Comparison of ENCODE assay signal across 15 cellular contexts in genomic region chr6:158567871-158568401, GRCh38. TPM values are rescaled to one million over a fixed set of nuclear protein-coding genes. Genes with fewer than 3 reads are reported as not detected.
DNase-seq lines count a peak whose midpoint lies in the region; ATAC-seq and TF ChIP-seq lines count a peak whose summit lies in the region.
"Had no signal": no experiment of that assay in that cellular context is flagged by ENCODE, and none has a peak within 500 bp of the region (broad histone marks: within the 10 kb centered on the region; RNA-seq: fewer than 3 reads in every experiment).

No MANE protein-coding gene starts in this region.

- no peaks in the 10 kb centered on the region for H3K9me2 ChIP-seq in Loucy (replicated peaks; ENCODE audit: low read depth, low read length)

- H3K27me3 ChIP-seq in CD4-positive, alpha-beta memory T cell (ENCODE audit: insufficient read depth, low read length), result no peaks in the 10 kb centered on the region
- H3K27me3 ChIP-seq in Loucy (ENCODE audit: insufficient read depth, low read length, poor library complexity, severe bottlenecking) (no peaks in the 10 kb centered on the region), mammary epithelial cell (ENCODE audit: insufficient read depth, low read length) (no peaks in the 10 kb centered on the region)
- H3K27me3 ChIP-seq: heart right ventricle, left lung, MG63 had no signal

- peak overlapping the region; percentile 15 for H3K4me2 ChIP-seq in Loucy (ENCODE audit: low read depth, low read length, poor library complexity, severe bottlenecking)
- H3K4me2 ChIP-seq in mammary epithelial cell (ENCODE audit: insufficient read depth, low read depth, low read length), result peak overlapping the region; percentile 56

- 4% methylated on average over 9 of the region's 12 CpGs for WGBS in mammary epithelial cell (ENCODE audit: low coverage, missing lambda C conversion rate)

- H3K36me3 ChIP-seq in CD4-positive, alpha-beta memory T cell (ENCODE audit: insufficient read depth, low read length), result peaks cover 12% of the 10 kb centered on the region
- H3K36me3 ChIP-seq in Loucy (ENCODE audit: insufficient read depth, low read length), result 0 out of 2 replicates have a peak, but pooled peaks cover 5% of the 10 kb centered on the region
- no peaks in the 10 kb centered on the region for H3K36me3 ChIP-seq in mammary epithelial cell (ENCODE audit: insufficient read depth, low read length)
- H3K36me3 ChIP-seq: HAP-1 had no signal

- H3K4me1 ChIP-seq in CD4-positive, alpha-beta memory T cell (ENCODE audit: insufficient read depth, low read length), result peaks cover 79% of the 10 kb centered on the region
- no peaks in the 10 kb centered on the region for H3K4me1 ChIP-seq in Loucy (ENCODE audit: insufficient read depth, low read length, poor library complexity, severe bottlenecking)
- H3K4me1 ChIP-seq in mammary epithelial cell (ENCODE audit: insufficient read depth, low read length), result peaks cover 19% of the 10 kb centered on the region
- H3K4me1 ChIP-seq: HAP-1 had no signal

- dilution Hi-C loops in mammary epithelial cell (cut with HindIII; ENCODE audit: low sequenced_read_pairs), result no loop called here

- H3K4me1 Mint-ChIP-seq in CD4-positive, alpha-beta memory T cell, result peaks cover 58 to 90% (median 76%) of the 10 kb centered on the region in 4 donors

- H3K9ac ChIP-seq in Loucy (ENCODE audit: low read depth, low read length, poor library complexity, severe bottlenecking), result no peak overlapping the region
- H3K9ac ChIP-seq in mammary epithelial cell (ENCODE audit: insufficient read depth, low read length), result peak overlapping the region; percentile 6

- CTCF ChIA-PET in CD4-positive, alpha-beta memory T cell (lab: Charles Lee; ENCODE audit: partially characterized antibody), result interaction anchor here (0.6 to 2.5 kb wide), 7 partner anchors 10 to 347 kb away, joined by 3 to 17 read pairs (median 5); no protein-coding TSS in a partner anchor
- CTCF ChIA-PET in mammary epithelial cell (lab: Charles Lee; ENCODE audit: low non-redundant PET), result no interaction called here

- TF ChIP-seq CTCF in Loucy (conservative IDR thresholded peaks at IDR 0.05; ENCODE audit: low read length) (no peak), mammary epithelial cell (conservative IDR thresholded peaks at IDR 0.05 in 1 of 2, IDR thresholded peaks at IDR 0.05 in 1 of 2; ENCODE audit: extremely low read depth in 1 of 2, insufficient read depth in 1 of 2, low read depth in 1 of 2, low read length in 2 of 2) (no peak)

- in situ Hi-C loops in mammary epithelial cell (cut with MboI; ENCODE audit: low sequenced_read_pairs in 2 of 2), result no loop called here

- POLR2A ChIA-PET in CD4-positive, alpha-beta memory T cell (lab: Charles Lee; ENCODE audit: partially characterized antibody), result interaction anchor here (0.8 to 2.2 kb wide), 10 partner anchors 9 to 432 kb away, joined by 3 to 26 read pairs (median 5); partner anchors contain the start of genes DYNLT1, RSPH3, SYTL3 and TMEM181

- no peaks in the 10 kb centered on the region for H3K9me3 Mint-ChIP-seq in CD4-positive, alpha-beta memory T cell

- peak overlapping the region in 1 of 2 donors; percentile 36 for H3K4me3 ChIP-seq in CD4-positive, alpha-beta memory T cell (ENCODE audit: low read length in 2 of 2)
- H3K4me3 ChIP-seq in Loucy (ENCODE audit: low read length, poor library complexity, severe bottlenecking) (no peak overlapping the region), mammary epithelial cell (replicated peaks in 1 of 3; ENCODE audit: insufficient read depth in 1 of 3, low read depth in 2 of 3, low read length in 3 of 3) (peak overlapping the region in 1 of 3 experiments; percentile 14)
- H3K4me3 ChIP-seq: HAP-1, heart right ventricle, left lung, MG63 had no signal

- H3K27ac Mint-ChIP-seq in CD4-positive, alpha-beta memory T cell, result peak overlapping the region; percentile 87 to 97 (median 95)

- BruUV-seq in mammary epithelial cell (replicated peaks; lab: Mats Ljungman, UMichigan), result no TSS peak

- peak overlapping the region; percentile 50 for H3K27ac ChIP-seq in CD4-positive, alpha-beta memory T cell (ENCODE audit: low read depth, low read length)
- H3K27ac ChIP-seq in mammary epithelial cell (ENCODE audit: insufficient read depth, low read depth, low read length), result peak overlapping the region; percentile 34
- H3K27ac ChIP-seq: C4-2B, HL-60, left lung had no signal

- intact Hi-C loops in CD4-positive, alpha-beta memory T cell (cut with micrococcal nuclease), result no loop called here
- intact Hi-C loops in mammary epithelial cell (cut with micrococcal nuclease), result no loop called here

- no peaks in the 10 kb centered on the region for H3K27me3 Mint-ChIP-seq in CD4-positive, alpha-beta memory T cell

- peaks cover 49% of the 10 kb centered on the region; the same call in 1 of the 2 replicates for H3K79me2 ChIP-seq in Loucy (ENCODE audit: insufficient read depth, low read length)
- peaks cover 95% of the 10 kb centered on the region for H3K79me2 ChIP-seq in mammary epithelial cell (ENCODE audit: insufficient read depth, low read length)

- peak in 4 of 5 donors; percentile 10 to 32 (median 24) for DNase-seq in CD4-positive, alpha-beta memory T cell
- DNase-seq in mammary epithelial cell (peak; percentile 51), mesenteric fat pad (ENCODE audit: low spot score) (peak; percentile 65), A172 (ENCODE audit: low spot score) (no peak), HT-29 (ENCODE audit: low spot score) (no peak), AG08395 (ENCODE audit: low spot score) (no peak)
- DNase-seq: aorta, heart right ventricle, MG63 had no signal

- no peaks in the 10 kb centered on the region for H3F3A ChIP-seq in Loucy (ENCODE audit: low read depth)

- H2AFZ ChIP-seq in Loucy (ENCODE audit: low read length), result no peak overlapping the region
- H2AFZ ChIP-seq in mammary epithelial cell (ENCODE audit: low read depth, low read length), result peak overlapping the region; percentile 72

- no peak for ATAC-seq in GM21723 (IDR thresholded peaks at IDR 0.05; ENCODE audit: unreplicated experiment)
- ATAC-seq: heart right ventricle, left lung had no signal

- peak overlapping the region; percentile 66 to 90 (median 86) for H3K4me3 Mint-ChIP-seq in CD4-positive, alpha-beta memory T cell

- H4K20me1 ChIP-seq in Loucy (ENCODE audit: insufficient read depth, low read length, poor library complexity, severe bottlenecking) (peaks cover 31% of the 10 kb centered on the region), mammary epithelial cell (ENCODE audit: insufficient read depth, low read length) (no peaks in the 10 kb centered on the region)

- no peaks in the 10 kb centered on the region for H3K9me3 ChIP-seq in CD4-positive, alpha-beta memory T cell (ENCODE audit: control insufficient read depth in 1 of 2, low read length in 2 of 2)
- no peaks in the 10 kb centered on the region for H3K9me3 ChIP-seq in Loucy (ENCODE audit: insufficient read depth, low read depth, low read length)
- H3K9me3 ChIP-seq in mammary epithelial cell (replicated peaks; ENCODE audit: insufficient read depth, low read length), result no peaks in the 10 kb centered on the region
- H3K9me3 ChIP-seq: HAP-1, heart right ventricle, left lung, MG63 had no signal

- H3K36me3 Mint-ChIP-seq in CD4-positive, alpha-beta memory T cell, result peaks cover 12 to 16% of the 10 kb centered on the region in 2 donors

RNA-seq across cellular contexts. Expression of gene TMEM181, which starts 8.0 kb away (rescaled TPM):
- 10 to 100 TPM; 26.1 to 28.0 TPM for total RNA-seq in CD4-positive, alpha-beta memory T cell
- 1 to 10 TPM; 4.3 to 8.1 TPM for polyA plus RNA-seq in CD4-positive, alpha-beta memory T cell
- total RNA-seq in mammary epithelial cell (10 to 100 TPM; 29.8 to 45.3 TPM), mesenteric fat pad (27.3 TPM)
- 14.8 TPM for polyA plus RNA-seq in mammary epithelial cell
- 15.7 TPM for polyA minus RNA-seq in mammary epithelial cell
- total RNA-seq in A172 (2014; rRNA removed; shearing (Covaris generic)), result 24.1 and 25.5 TPM in 2 replicates
- 15.4 and 15.8 TPM in 2 replicates for total RNA-seq in HT-29 (2014; rRNA removed; shearing (Covaris generic))

Comparison
In these comparisons a context has a peak if more than half of its experiments do, and no peak if none do; other contexts are left out.
1. DNase-seq: peak in CD4-positive, alpha-beta memory T cell (4 of 5), mammary epithelial cell (single experiment) and mesenteric fat pad (single experiment); none in A172 (single experiment), HT-29 (single experiment) and AG08395 (single experiment).